11 cellular contexts compared by ENCODE assay signal in the genomic region with DNA sequence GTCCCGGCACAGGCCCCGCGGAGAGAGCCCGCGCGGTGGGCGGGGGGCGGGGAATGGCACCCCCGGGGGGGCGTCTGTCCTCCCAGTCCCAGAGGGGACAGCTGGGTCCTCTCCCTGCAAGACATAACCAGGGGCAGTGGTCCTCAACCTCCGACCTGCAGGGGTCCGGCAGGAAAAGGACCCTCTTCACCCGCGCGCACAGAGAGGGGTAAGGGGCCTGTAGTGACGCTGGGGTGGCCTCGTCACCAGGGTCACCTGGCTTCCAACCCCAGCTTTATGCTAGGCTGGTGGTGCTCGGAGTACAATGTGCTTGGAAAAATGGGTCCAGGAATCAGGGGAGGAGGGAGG. TPM values are rescaled to one million over a fixed set of nuclear protein-coding genes. Genes with fewer than 3 reads are reported as not detected.
DNase-seq lines count a peak whose midpoint lies in the region; ATAC-seq and TF ChIP-seq lines count a peak whose summit lies in the region.
"Had no signal": no experiment of that assay in that cellular context is flagged by ENCODE, and none has a peak within 500 bp of the region (broad histone marks: within the 10 kb centered on the region; RNA-seq: fewer than 3 reads in every experiment).

No MANE protein-coding gene starts in this region.

- peak overlapping the region in 4 of 10 experiments; percentile 20 to 54 (median 47); a peak in 9 of 20 replicates for H3K4me3 ChIP-seq in BLaER1 treated with 17β-estradiol and CSF1 and Interleukin-3, amounts not matched to agents 10 nM and 100 nM
- H3K4me3 ChIP-seq in right atrium auricular region (peak overlapping the region; percentile 41 to 57), sigmoid colon (peak overlapping the region; percentile 36 to 49 (median 44))

- H3K9me3 ChIP-seq in BLaER1 treated with 17β-estradiol and CSF1 and Interleukin-3, amounts not matched to agents 10 nM and 100 nM (replicated peaks in 1 of 11): no peaks in the 10 kb centered on the region
- H3K9me3 ChIP-seq in right atrium auricular region: no peaks in the 10 kb centered on the region
- no peaks in the 10 kb centered on the region for H3K9me3 ChIP-seq in sigmoid colon

- H3K27me3 ChIP-seq in BLaER1 treated with 17β-estradiol and CSF1 and Interleukin-3, amounts not matched to agents 10 nM and 100 nM: peaks cover 47 to 73% (median 55%) of the 10 kb centered on the region in 11 experiments
- H3K27me3 ChIP-seq in right atrium auricular region: no peaks in the 10 kb centered on the region
- peaks cover 4 to 50% (median 29%) of the 10 kb centered on the region in 3 donors for H3K27me3 ChIP-seq in sigmoid colon

- TF ChIP-seq EP300 in sigmoid colon (IDR thresholded peaks at IDR 0.05): no peak

- H3K36me3 Mint-ChIP-seq in WTC11: no peaks in the 10 kb centered on the region
- H3K36me3 Mint-ChIP-seq in type B pancreatic cell: no peaks in the 10 kb centered on the region
- H3K36me3 Mint-ChIP-seq: activated CD8-positive, alpha-beta memory T cell treated with anti-CD3 and anti-CD28 coated beads, Interleukin-2, amount 10 ng/mL, durations not matched to agents 7 days and 5 days had no signal

- H3K4me1 Mint-ChIP-seq in WTC11 (peaks cover 7% of the 10 kb centered on the region; the same call in 1 of the 2 replicates), type B pancreatic cell (ENCODE audit: unreplicated experiment) (no peaks in the 10 kb centered on the region)
- H3K4me1 Mint-ChIP-seq: activated CD8-positive, alpha-beta memory T cell treated with anti-CD3 and anti-CD28 coated beads, Interleukin-2, amount 10 ng/mL, durations not matched to agents 7 days and 5 days had no signal

- H3K4me3 Mint-ChIP-seq in WTC11: peak overlapping the region; percentile 56
- no peak overlapping the region for H3K4me3 Mint-ChIP-seq in type B pancreatic cell
- H3K4me3 Mint-ChIP-seq: activated CD8-positive, alpha-beta memory T cell treated with anti-CD3 and anti-CD28 coated beads, Interleukin-2, amount 10 ng/mL, durations not matched to agents 7 days and 5 days had no signal

- TF ChIP-seq CTCF in WTC11 (IDR thresholded peaks at IDR 0.05) (no peak), right atrium auricular region (IDR thresholded peaks at IDR 0.05) (no peak), sigmoid colon (IDR thresholded peaks at IDR 0.05) (no peak), GM20000 (IDR thresholded peaks at IDR 0.05; ENCODE audit: extremely low read depth, missing control alignments) (no peak), type B pancreatic cell (conservative IDR thresholded peaks at IDR 0.05) (no peak)

- DNase-seq in WTC11 (ENCODE audit: low spot score) (no peak), right atrium auricular region (ENCODE audit: low spot score) (no peak), sigmoid colon (no peak), NCI-H1092 treated with DMSO at 0.1 percent for 48 hours (lab: John Stamatoyannopoulos, UW) (no peak), GM20000 (ENCODE audit: low spot score) (no peak), type B pancreatic cell (ENCODE audit: extremely low spot score, unreplicated experiment) (no peak), OCI-M2 (lab: John Stamatoyannopoulos, UW; ENCODE audit: unreplicated experiment) (no peak)
- DNase-seq: activated CD8-positive, alpha-beta memory T cell treated with anti-CD3 and anti-CD28 coated beads, Interleukin-2, amount 10 ng/mL, durations not matched to agents 7 days and 5 days; amniotic stem cell; C1 segment of cervical spinal cord had no signal

- 13 to 28% methylated on average over 18 of the region's 18 CpGs for WGBS in sigmoid colon, 2 donors

- no peak; the same call in 1 of the 2 replicates for ATAC-seq in WTC11
- ATAC-seq: activated CD8-positive, alpha-beta memory T cell treated with anti-CD3 and anti-CD28 coated beads, Interleukin-2, amount 10 ng/mL, durations not matched to agents 7 days and 5 days had no signal

- peaks cover 57% of the 10 kb centered on the region for H3K27me3 Mint-ChIP-seq in WTC11 (ENCODE audit: low read depth)
- peaks cover 79% of the 10 kb centered on the region for H3K27me3 Mint-ChIP-seq in type B pancreatic cell

- POLR2A ChIA-PET in WTC11 (lab: Charles Lee): no interaction called here

- peaks cover 9 to 29% (median 23%) of the 10 kb centered on the region in 10 experiments; a peak in 19 of 20 replicates for H3K4me1 ChIP-seq in BLaER1 treated with 17β-estradiol and CSF1 and Interleukin-3, amounts not matched to agents 10 nM and 100 nM
- H3K4me1 ChIP-seq in right atrium auricular region (peaks cover 0 to 29% of the 10 kb centered on the region in 2 donors), sigmoid colon (peaks cover 0 to 19% (median 17%) of the 10 kb centered on the region in 4 donors)

- CTCF ChIA-PET in WTC11 (lab: Charles Lee): interaction anchor here (0.6 kb wide), 1 partner anchor 686 kb away, joined by 6 read pairs; no protein-coding TSS in a partner anchor

- H3K27ac ChIP-seq in BLaER1 treated with 17β-estradiol and CSF1 and Interleukin-3, amounts not matched to agents 10 nM and 100 nM: no peak overlapping the region
- H3K27ac ChIP-seq in right atrium auricular region (peak overlapping the region; percentile 57 to 74), sigmoid colon (peak overlapping the region in 3 of 4 donors; percentile 0 to 33 (median 14))

- intact Hi-C loops in sigmoid colon (cut with DNase I): no loop called here

- H4K20me1 ChIP-seq in BLaER1 treated with 17β-estradiol and CSF1 and Interleukin-3, amounts not matched to agents 10 nM and 100 nM: peaks cover 0 to 6% (median 0%) of the 10 kb centered on the region in 11 experiments; a peak in 4 of 22 replicates

- TF ChIP-seq POLR2A in sigmoid colon (IDR thresholded peaks at IDR 0.05): no peak

- peak overlapping the region; percentile 26 to 86 (median 55); a peak in 18 of 22 replicates for H3K4me2 ChIP-seq in BLaER1 treated with 17β-estradiol and CSF1 and Interleukin-3, amounts not matched to agents 10 nM and 100 nM

- no peak overlapping the region for H3K27ac Mint-ChIP-seq in WTC11
- no peak overlapping the region for H3K27ac Mint-ChIP-seq in type B pancreatic cell
- H3K27ac Mint-ChIP-seq: activated CD8-positive, alpha-beta memory T cell treated with anti-CD3 and anti-CD28 coated beads, Interleukin-2, amount 10 ng/mL, durations not matched to agents 7 days and 5 days had no signal

- no peaks in the 10 kb centered on the region for H3K36me3 ChIP-seq in BLaER1 treated with 17β-estradiol and CSF1 and Interleukin-3, amounts not matched to agents 10 nM and 100 nM
- H3K36me3 ChIP-seq in right atrium auricular region (no peaks in the 10 kb centered on the region), sigmoid colon (no peaks in the 10 kb centered on the region)

- H3K9ac ChIP-seq in BLaER1 treated with 17β-estradiol and CSF1 and Interleukin-3, amounts not matched to agents 10 nM and 100 nM: peak overlapping the region in 5 of 11 experiments; percentile 13 to 50 (median 41); a peak in 3 of 22 replicates

- no peaks in the 10 kb centered on the region for H3K9me3 Mint-ChIP-seq in WTC11
- H3K9me3 Mint-ChIP-seq in type B pancreatic cell: no peaks in the 10 kb centered on the region

TF ChIP-seq in WTC11, 78 proteins besides CTCF, POLR2A, EP300 and RAD21:
- no peak for TF ChIP-seq MYBL2 (CRISPR knock-in tag; IDR thresholded peaks at IDR 0.05)
TF ChIP-seq in WTC11: peak in this region for 0.

RNA-seq across cellular contexts. Expression of a gene that starts 34.2 kb away (rescaled TPM):
- total RNA-seq in WTC11 (2021) (0.42 to 0.50 TPM in 2 of 3 replicates, not detected in the other), right atrium auricular region (under 1 TPM in 1 of 2 donors, not detected in 1; 0.31 TPM), sigmoid colon (1 to 10 TPM in 1 of 4 donors, not detected in 3; 3.3 TPM), type B pancreatic cell (ENCODE audit: low replicate concordance) (1.2 TPM in 1 of 2 replicates, not detected in the other)
- not detected for polyA plus RNA-seq in sigmoid colon
- total RNA-seq: activated CD8-positive, alpha-beta memory T cell treated with anti-CD3 and anti-CD28 coated beads, Interleukin-2, amount 10 ng/mL, durations not matched to agents 7 days and 5 days had no signal

Comparison
In these comparisons a context has a peak if more than half of its experiments do, and no peak if none do; other contexts are left out.
1. H3K27ac ChIP-seq: peak in right atrium auricular region (2 of 2) and sigmoid colon (3 of 4); none in BLaER1 treated with 17β-estradiol and CSF1 and Interleukin-3, amounts not matched to agents 10 nM and 100 nM (0 of 11).